In the genomic region with DNA sequence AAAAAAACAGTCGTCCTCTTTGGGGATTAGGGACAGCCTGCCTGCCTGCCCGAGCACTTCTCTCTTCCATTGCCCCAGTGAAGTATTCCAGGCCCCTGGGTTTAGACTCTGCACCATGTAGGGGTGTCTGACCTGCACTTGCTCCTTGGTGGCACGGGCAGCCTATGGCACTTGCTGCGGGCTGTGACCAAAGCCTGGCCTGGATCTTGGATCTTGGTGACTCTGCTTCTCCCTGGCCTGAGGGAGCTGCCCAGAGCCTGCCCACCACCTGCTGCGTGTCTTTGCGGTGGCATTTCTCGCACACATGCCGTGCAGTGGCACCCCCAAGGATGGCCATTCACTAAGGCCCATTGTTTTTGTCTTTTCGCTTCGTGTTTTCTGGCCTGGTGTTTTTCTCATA, we compare ENCODE assay signal across 27 cellular contexts. TPM values are rescaled to one million over a fixed set of nuclear protein-coding genes. Genes with fewer than 3 reads are reported as not detected.
DNase-seq lines count a peak whose midpoint lies in the region; ATAC-seq, FAIRE-seq and TF ChIP-seq lines count a peak whose summit lies in the region.
"Had no signal": no experiment of that assay in that cellular context is flagged by ENCODE, and none has a peak within 500 bp of the region (broad histone marks: within the 10 kb centered on the region; RNA-seq: fewer than 3 reads in every experiment).

No MANE protein-coding gene starts in this region.

- no peak overlapping the region for H2BK15ac ChIP-seq in H1 (ENCODE audit: low read length)

- H3K9me3 ChIP-seq in SK-N-SH (no peaks in the 10 kb centered on the region), H1 (ENCODE audit: insufficient read depth in 2 of 2, low read depth in 1 of 2, low read length in 1 of 2) (no peaks in the 10 kb centered on the region), neural progenitor cell (ENCODE audit: low read depth) (no peaks in the 10 kb centered on the region)
- H3K9me3 ChIP-seq: Caco-2, HAP-1, Peyer's patch had no signal

- H3K79me2 ChIP-seq in SK-N-SH (ENCODE audit: insufficient read depth) (no peaks in the 10 kb centered on the region), H1 (ENCODE audit: control insufficient read depth in 1 of 2, insufficient read depth in 2 of 2, low read length in 2 of 2) (no peaks in the 10 kb centered on the region), neural progenitor cell (ENCODE audit: low read depth) (no peaks in the 10 kb centered on the region)

- no peaks in the 10 kb centered on the region for H3K9me2 ChIP-seq in SK-N-SH

- H3K14ac ChIP-seq in H1 (ENCODE audit: insufficient read length): no peak overlapping the region

- H3K27ac ChIP-seq in SK-N-SH (ENCODE audit: low read depth in 2 of 2, low read length in 1 of 2) (no peak overlapping the region), H1 (ENCODE audit: low read depth, low read length) (no peak overlapping the region), neural progenitor cell (no peak overlapping the region)
- H3K27ac ChIP-seq: BLaER1 treated with 17β-estradiol and CSF1 and Interleukin-3, amounts not matched to agents 10 nM and 100 nM; HL-60; Peyer's patch had no signal

- no peak overlapping the region for H2BK20ac ChIP-seq in H1 (ENCODE audit: low read length)

- TF ChIP-seq CTCF in SK-N-SH (IDR thresholded peaks at IDR 0.05): no peak
- TF ChIP-seq CTCF in H1 (IDR thresholded peaks at IDR 0.05; ENCODE audit: control extremely low read depth in 1 of 3, insufficient read depth in 1 of 3, low read depth in 1 of 3, low read length in 3 of 3): no peak
- TF ChIP-seq CTCF in neural progenitor cell (IDR thresholded peaks at IDR 0.05): no peak
- TF ChIP-seq CTCF in lower leg skin (IDR thresholded peaks at IDR 0.05): no peak

- no peak overlapping the region for H2BK120ac ChIP-seq in H1 (replicated peaks; ENCODE audit: low read depth, low read length)

- ATAC-seq in SK-N-SH treated with all-trans-retinoic acid at 6 μM for 48 hours (peak; percentile 26; the same call in 1 of the 3 replicates), GM19023 (IDR thresholded peaks at IDR 0.05; ENCODE audit: unreplicated experiment) (no peak)

- H4K91ac ChIP-seq in H1 (replicated peaks; ENCODE audit: insufficient read length, low read length): no peak overlapping the region

- no peak overlapping the region for H3K27ac Mint-ChIP-seq in neural progenitor cell
- H3K27ac Mint-ChIP-seq: CD4-positive, alpha-beta memory T cell had no signal

- peaks cover 13% of the 10 kb centered on the region for H3K4me1 Mint-ChIP-seq in neural progenitor cell
- H3K4me1 Mint-ChIP-seq: CD4-positive, alpha-beta memory T cell had no signal

- TF ChIP-seq RAD21 in SK-N-SH (IDR thresholded peaks at IDR 0.05; ENCODE audit: low read length) (no peak), H1 (IDR thresholded peaks at IDR 0.05 in 1 of 2, conservative IDR thresholded peaks at IDR 0.05 in 1 of 2; ENCODE audit: low read depth in 2 of 2, low read length in 2 of 2) (0 out of 4 replicates have a peak, but pooled peaks of 1 of the 2 experiments have one; percentile 3)

- no peak overlapping the region for H3K4me3 ChIP-seq in SK-N-SH (ENCODE audit: low read depth in 2 of 2, low read length in 1 of 2)
- no peak overlapping the region for H3K4me3 ChIP-seq in H1 (ENCODE audit: extremely low read depth in 1 of 4, insufficient read depth in 2 of 4, low read depth in 3 of 4, low read length in 4 of 4)
- H3K4me3 ChIP-seq in neural progenitor cell: no peak overlapping the region
- no peak overlapping the region for H3K4me3 ChIP-seq in lower leg skin (ENCODE audit: low read depth, poor library complexity, severe bottlenecking)
- H3K4me3 ChIP-seq: BLaER1 treated with 17β-estradiol and CSF1 and Interleukin-3, amounts not matched to agents 10 nM and 100 nM; HAP-1; Peyer's patch had no signal

- no peaks in the 10 kb centered on the region for H4K20me1 ChIP-seq in SK-N-SH (ENCODE audit: insufficient read depth)
- no peaks in the 10 kb centered on the region for H4K20me1 ChIP-seq in H1 (replicated peaks in 1 of 2; ENCODE audit: control insufficient read depth in 1 of 2, insufficient read depth in 2 of 2, low read length in 2 of 2)
- no peaks in the 10 kb centered on the region for H4K20me1 ChIP-seq in neural progenitor cell (ENCODE audit: low read depth)
- H4K20me1 ChIP-seq: BLaER1 treated with 17β-estradiol and CSF1 and Interleukin-3, amounts not matched to agents 10 nM and 100 nM had no signal

- H3K56ac ChIP-seq in H1 (replicated peaks; ENCODE audit: insufficient read length, low read depth, low read length): no peak overlapping the region

- H3K4me2 ChIP-seq in SK-N-SH (no peak overlapping the region), H1 (ENCODE audit: insufficient read depth in 1 of 2, low read depth in 2 of 2, low read length in 2 of 2) (no peak overlapping the region), neural progenitor cell (no peak overlapping the region)
- H3K4me2 ChIP-seq: BLaER1 treated with 17β-estradiol and CSF1 and Interleukin-3, amounts not matched to agents 10 nM and 100 nM had no signal

- FAIRE-seq in H1 (lab: Jason Lieb, UNC): no peak
- FAIRE-seq: G401.6, GM18507 had no signal

- POLR2A ChIA-PET in SK-N-SH (lab: Yijun Ruan, JAX): no interaction called here
- POLR2A ChIA-PET in H1 (lab: Charles Lee; ENCODE audit: partially characterized antibody): interaction anchor here (0.9 kb wide), 1 partner anchor 27 kb away, joined by 3 read pairs; no protein-coding TSS in a partner anchor

- no peak overlapping the region; the same call in 1 of the 2 replicates for H2BK12ac ChIP-seq in H1 (ENCODE audit: low read depth, low read length)

- H3K18ac ChIP-seq in H1 (ENCODE audit: extremely low read depth, low read length): no peak overlapping the region

- H3K36me3 ChIP-seq in SK-N-SH (replicated peaks in 1 of 2; ENCODE audit: control insufficient read depth in 1 of 2, insufficient read depth in 2 of 2, low read length in 1 of 2) (no peaks in the 10 kb centered on the region), H1 (ENCODE audit: control insufficient read depth in 2 of 4, insufficient read depth in 4 of 4, low read length in 3 of 4) (no peaks in the 10 kb centered on the region), neural progenitor cell (no peaks in the 10 kb centered on the region)
- H3K36me3 ChIP-seq: BLaER1 treated with 17β-estradiol and CSF1 and Interleukin-3, amounts not matched to agents 10 nM and 100 nM; HAP-1; Peyer's patch had no signal

- no peaks in the 10 kb centered on the region for H3K23me2 ChIP-seq in H1 (ENCODE audit: low read depth, low read length)

- CTCF ChIA-PET in SK-N-SH (lab: Yijun Ruan, JAX) (interaction anchor here (0.9 to 5.0 kb wide), 2 partner anchors 9 to 220 kb away, joined by 3 to 37 read pairs; no protein-coding TSS in a partner anchor), H1 (lab: Charles Lee; ENCODE audit: partially characterized antibody) (interaction anchor here (1.0 to 4.5 kb wide), 2 partner anchors 10 to 220 kb away, joined by 3 to 25 read pairs; no protein-coding TSS in a partner anchor)

- H2AK5ac ChIP-seq in H1 (ENCODE audit: low read depth, low read length): no peak overlapping the region

- no peak overlapping the region for H3K23ac ChIP-seq in H1 (ENCODE audit: insufficient read length)

- H3K27me3 ChIP-seq in SK-N-SH (ENCODE audit: insufficient read depth) (no peaks in the 10 kb centered on the region), H1 (replicated peaks in 1 of 4; ENCODE audit: control insufficient read depth in 3 of 4, extremely low read depth in 1 of 4, insufficient read depth in 3 of 4, low read length in 3 of 4) (peaks cover 0 to 2% (median 0%) of the 10 kb centered on the region in 4 experiments; a peak in 1 of 7 replicates), neural progenitor cell (no peaks in the 10 kb centered on the region)
- H3K27me3 ChIP-seq: BLaER1 treated with 17β-estradiol and CSF1 and Interleukin-3, amounts not matched to agents 10 nM and 100 nM; Peyer's patch had no signal

- intact Hi-C loops in lower leg skin (cut with DNase I; ENCODE audit: low total_unique reads): no loop called here

- H3K4me1 ChIP-seq in SK-N-SH (ENCODE audit: control insufficient read depth in 1 of 2, insufficient read depth in 2 of 2, low read depth in 1 of 2, low read length in 1 of 2): peaks cover 0 to 5% of the 10 kb centered on the region in 2 experiments; a peak in 1 of 4 replicates
- H3K4me1 ChIP-seq in H1 (replicated peaks in 1 of 4; ENCODE audit: control insufficient read depth in 3 of 4, insufficient read depth in 4 of 4, low read length in 3 of 4): peaks cover 0 to 9% (median 4%) of the 10 kb centered on the region in 4 experiments; a peak in 5 of 7 replicates
- H3K4me1 ChIP-seq in neural progenitor cell: peaks cover 18% of the 10 kb centered on the region
- H3K4me1 ChIP-seq: HAP-1, Peyer's patch had no signal

- no peak overlapping the region for H3K4ac ChIP-seq in H1 (replicated peaks; ENCODE audit: insufficient read length, low read depth, low read length)

- 85% methylated on average over 10 of the region's 10 CpGs for WGBS in SK-N-SH (ENCODE audit: low lambda C conversion rate)
- WGBS in H1 (ENCODE audit: extremely low coverage in 1 of 2, insufficient coverage in 1 of 2, insufficient read length in 1 of 2, insufficient replicate concordance in 2 of 2, low coverage in 1 of 2, low lambda C conversion rate in 2 of 2, missing lambda C conversion rate in 1 of 2), 2 experiments: 74% methylated on average over 9 of the region's 10 CpGs; no CpG with 5 or more reads in 1 of the 2 experiments
- WGBS in lower leg skin, 2 donors: 79 to 85% methylated on average over 7 to 10 of the region's 10 CpGs

- no peaks in the 10 kb centered on the region for H3K9me3 Mint-ChIP-seq in neural progenitor cell
- H3K9me3 Mint-ChIP-seq: CD4-positive, alpha-beta memory T cell had no signal

- no peaks in the 10 kb centered on the region for H3K79me1 ChIP-seq in H1 (ENCODE audit: low read depth, low read length)

- no peak overlapping the region for H2AFZ ChIP-seq in SK-N-SH (ENCODE audit: low read depth)
- H2AFZ ChIP-seq in H1 (ENCODE audit: low read length): no peak overlapping the region
- no peak overlapping the region for H2AFZ ChIP-seq in neural progenitor cell (replicated peaks)

- H3F3A ChIP-seq in SK-N-SH (replicated peaks; ENCODE audit: insufficient read depth) (no peaks in the 10 kb centered on the region), neural progenitor cell (ENCODE audit: low read depth) (peaks cover 14% of the 10 kb centered on the region)

- no peak overlapping the region for H3K9ac ChIP-seq in SK-N-SH
- no peak overlapping the region for H3K9ac ChIP-seq in H1 (replicated peaks in 1 of 4; ENCODE audit: extremely low read depth in 1 of 4, low read depth in 3 of 4, low read length in 3 of 4)
- H3K9ac ChIP-seq in neural progenitor cell: no peak overlapping the region
- H3K9ac ChIP-seq: BLaER1 treated with 17β-estradiol and CSF1 and Interleukin-3, amounts not matched to agents 10 nM and 100 nM had no signal

- H4K8ac ChIP-seq in H1 (ENCODE audit: extremely low read depth, insufficient read depth, low read length): no peak overlapping the region; the same call in 1 of the 2 replicates

- DNase-seq in SK-N-SH (no peak), H1 (ENCODE audit: low read depth in 1 of 2, low spot score in 2 of 2) (no peak), neural progenitor cell (ENCODE audit: low spot score) (peak; percentile 34), kidney glomerular epithelial cell (lab: John Stamatoyannopoulos, UW) (no peak), SKM-1 (lab: John Stamatoyannopoulos, UW; ENCODE audit: unreplicated experiment) (no peak), lower leg skin (ENCODE audit: low spot score in 2 of 2) (no peak)
- DNase-seq: 8988T; Caco-2; CD4-positive, alpha-beta memory T cell; DMS 273 treated with DMSO at 0.1 percent for 48 hours; KG1; NCI-H1092 treated with DMSO at 0.1 percent for 48 hours; NCI-H1436 treated with DMSO at 0.1 percent for 48 hours; NCI-H1930; NCI-H226; NCI-H510A treated with DMSO at 0.1 percent for 48 hours; NCI-H748 treated with DMSO at 0.1 percent for 48 hours; NK-92 treated with Interleukin-12 subunit alpha and Interleukin-12 subunit beta, amount 100 ng/mL, for 24 hours; Peyer's patch had no signal

- H3K36me3 Mint-ChIP-seq in neural progenitor cell: no peaks in the 10 kb centered on the region
- H3K36me3 Mint-ChIP-seq: CD4-positive, alpha-beta memory T cell had no signal

- H3K27me3 Mint-ChIP-seq in neural progenitor cell (ENCODE audit: insufficient read depth, low read depth): peaks cover 3% of the 10 kb centered on the region
- H3K27me3 Mint-ChIP-seq: CD4-positive, alpha-beta memory T cell had no signal

- TF ChIP-seq POLR2A in H1 (IDR thresholded peaks at IDR 0.05; ENCODE audit: control extremely low read depth in 1 of 2, low read depth in 2 of 2, low read length in 2 of 2): no peak
- no peak for TF ChIP-seq POLR2A in lower leg skin (IDR thresholded peaks at IDR 0.05)

- H4K5ac ChIP-seq in H1 (ENCODE audit: insufficient read length, low read depth, low read length): no peak overlapping the region

- no peak overlapping the region for H2BK5ac ChIP-seq in H1 (ENCODE audit: low read depth, low read length)

- H3K4me3 Mint-ChIP-seq in neural progenitor cell: no peak overlapping the region
- H3K4me3 Mint-ChIP-seq: CD4-positive, alpha-beta memory T cell had no signal

- no peak for TF ChIP-seq EP300 in SK-N-SH (IDR thresholded peaks at IDR 0.05; ENCODE audit: borderline replicate concordance in 1 of 2, low read depth in 1 of 2, low read length in 1 of 2)
- no peak for TF ChIP-seq EP300 in H1 (IDR thresholded peaks at IDR 0.05; ENCODE audit: borderline replicate concordance in 1 of 2, low read depth in 2 of 2, low read length in 2 of 2)

RNA-seq across cellular contexts. Expression of a gene that starts 6.1 kb away (rescaled TPM):
- polyA plus RNA-seq in SK-N-SH (2012; rRNA removed) (not detected in 2 replicates), H1 (2011; rRNA removed) (not detected in 2 replicates)
- polyA plus RNA-seq in SK-N-SH (2012; cell fraction: cytosol; rRNA removed): not detected in 2 replicates
- polyA plus RNA-seq in SK-N-SH (2012; cell fraction: nucleus; rRNA removed): not detected in 2 replicates
- total RNA-seq in H1 (2021; fragmentation: NEBNext Ultra II Directional; extraction: Animal tissue kit (Norgen Biotek cat#: 25700)): not detected in 2 replicates
- polyA plus RNA-seq in H1 (2011; cell fraction: cytosol; rRNA removed): not detected
- not detected for polyA plus RNA-seq in H1 (2011; cell fraction: nucleus; rRNA removed)
- not detected in 4 replicates for polyA plus RNA-seq in H1 (2012, experiment 1 of 2)
- polyA plus RNA-seq in H1 (2012, experiment 2 of 2): not detected
- not detected for polyA plus RNA-seq in H1 (2013, experiment 1 of 2)
- not detected for polyA plus RNA-seq in H1 (2013, experiment 2 of 2)
- polyA minus RNA-seq in H1 (2011; rRNA and poly(A)+ RNA removed): not detected in 2 replicates
- not detected for polyA minus RNA-seq in H1 (2011; cell fraction: cytosol; rRNA and poly(A)+ RNA removed)
- not detected for polyA minus RNA-seq in H1 (2011; cell fraction: nucleus; rRNA and poly(A)+ RNA removed)
- total RNA-seq in neural progenitor cell (ENCODE audit: low replicate concordance) (not detected in 2 replicates), lower leg skin (not detected)
- total RNA-seq: Caco-2; CD4-positive, alpha-beta memory T cell; HT-29; Peyer's patch had no signal
- polyA plus RNA-seq: CD4-positive, alpha-beta memory T cell had no signal
